In genomic region chr9:93612796-93613154, GRCh38 we compare ENCODE assay signal across 13 cellular contexts. TPM values are rescaled to one million over a fixed set of nuclear protein-coding genes. Genes with fewer than 3 reads are reported as not detected.
DNase-seq lines count a peak whose midpoint lies in the region; ATAC-seq and TF ChIP-seq lines count a peak whose summit lies in the region.
"Had no signal": no experiment of that assay in that cellular context is flagged by ENCODE, and none has a peak within 500 bp of the region (broad histone marks: within the 10 kb centered on the region; RNA-seq: fewer than 3 reads in every experiment).

No MANE protein-coding gene starts in this region.

- H3K4me2 ChIP-seq in PC-3 (ENCODE audit: low read length), result no peak overlapping the region

- no peak overlapping the region for H3K9ac ChIP-seq in PC-3 (ENCODE audit: low read length)

- H3K27ac ChIP-seq in PC-3 (ENCODE audit: low read length), result no peak overlapping the region
- H3K27ac ChIP-seq: testis, VCaP had no signal

- no peaks in the 10 kb centered on the region for H3K36me3 ChIP-seq in PC-3 (ENCODE audit: low read depth, low read length)

- no peaks in the 10 kb centered on the region for H3F3A ChIP-seq in PC-3 (ENCODE audit: low read length, unreplicated experiment)

- peak; percentile 10 to 31 for DNase-seq in activated CD4-positive, alpha-beta T cell treated with anti-CD3 and anti-CD28 coated beads, Interleukin-2, amount 50 U/mL, for 48 hours
- no peak for DNase-seq in activated CD4-positive, alpha-beta T cell treated with anti-CD3 and anti-CD28 coated beads for 4 hours
- peak; percentile 45 for DNase-seq in NCI-H510A (lab: John Stamatoyannopoulos, UW)
- DNase-seq in stimulated activated CD8-positive, alpha-beta memory T cell treated with anti-CD3 and anti-CD28 coated beads, Interleukin-4, amount 100 ng/mL, for 48 hours, result peak; percentile 22
- no peak for DNase-seq in PC-3
- DNase-seq in KG1 (lab: John Stamatoyannopoulos, UW), result no peak
- DNase-seq: foreskin melanocyte, midbrain, NCI-H526 treated with DMSO at 0.1 percent for 48 hours, testis had no signal

- TF ChIP-seq CTCF in PC-3 (conservative IDR thresholded peaks at IDR 0.05; ENCODE audit: low read depth, low read length), result no peak

- intact Hi-C loops in PC-3 (cut with micrococcal nuclease), result no loop called here

- peaks cover 9% of the 10 kb centered on the region; the same call in 1 of the 2 replicates for H3K79me2 ChIP-seq in PC-3 (ENCODE audit: low read length)

- H4K20me1 ChIP-seq in PC-3 (ENCODE audit: low read length), result no peaks in the 10 kb centered on the region

- peak; percentile 84 for ATAC-seq in HG02759 (IDR thresholded peaks at IDR 0.05; ENCODE audit: unreplicated experiment)
- ATAC-seq in PC-3, result no peak
- no peak for ATAC-seq in HG03460 (IDR thresholded peaks at IDR 0.05; ENCODE audit: unreplicated experiment)

- BruUV-seq in PC-3 (replicated peaks; lab: Mats Ljungman, UMichigan), result no TSS peak

- no peak overlapping the region for H2AFZ ChIP-seq in PC-3 (ENCODE audit: low read length)

- H3K9me3 ChIP-seq in PC-3 (ENCODE audit: low read length), result no peaks in the 10 kb centered on the region
- H3K9me3 ChIP-seq: testis had no signal

- POLR2A ChIA-PET in PC-3 (lab: Charles Lee; ENCODE audit: unreplicated experiment), result no interaction called here

- no peak overlapping the region for H3K4me3 ChIP-seq in PC-3 (ENCODE audit: low read length)
- H3K4me3 ChIP-seq: testis had no signal

- no peaks in the 10 kb centered on the region for H3K4me1 ChIP-seq in PC-3 (ENCODE audit: insufficient read depth, low read length)
- H3K4me1 ChIP-seq: testis had no signal

- no peaks in the 10 kb centered on the region for H3K9me2 ChIP-seq in PC-3 (replicated peaks; ENCODE audit: low read length)

- H3K27me3 ChIP-seq in PC-3 (ENCODE audit: low read length), result no peaks in the 10 kb centered on the region
- H3K27me3 ChIP-seq: testis had no signal

- CTCF ChIA-PET in PC-3 (lab: Charles Lee), result no interaction called here

RNA-seq across cellular contexts. Expression of gene PHF2, which starts 36.4 kb away (rescaled TPM):
- total RNA-seq in PC-3 (2014; rRNA removed), result 10.6 and 12.0 TPM in 2 replicates

Comparison
In these comparisons a context has a peak if more than half of its experiments do, and no peak if none do; other contexts are left out.
1. DNase-seq: peak in activated CD4-positive, alpha-beta T cell treated with anti-CD3 and anti-CD28 coated beads, Interleukin-2, amount 50 U/mL, for 48 hours (2 of 2), NCI-H510A (single experiment) and stimulated activated CD8-positive, alpha-beta memory T cell treated with anti-CD3 and anti-CD28 coated beads, Interleukin-4, amount 100 ng/mL, for 48 hours (single experiment); none in activated CD4-positive, alpha-beta T cell treated with anti-CD3 and anti-CD28 coated beads for 4 hours (0 of 2), PC-3 (single experiment) and KG1 (single experiment).